1 cellular context compared by ENCODE assay signal in the genomic region with DNA sequence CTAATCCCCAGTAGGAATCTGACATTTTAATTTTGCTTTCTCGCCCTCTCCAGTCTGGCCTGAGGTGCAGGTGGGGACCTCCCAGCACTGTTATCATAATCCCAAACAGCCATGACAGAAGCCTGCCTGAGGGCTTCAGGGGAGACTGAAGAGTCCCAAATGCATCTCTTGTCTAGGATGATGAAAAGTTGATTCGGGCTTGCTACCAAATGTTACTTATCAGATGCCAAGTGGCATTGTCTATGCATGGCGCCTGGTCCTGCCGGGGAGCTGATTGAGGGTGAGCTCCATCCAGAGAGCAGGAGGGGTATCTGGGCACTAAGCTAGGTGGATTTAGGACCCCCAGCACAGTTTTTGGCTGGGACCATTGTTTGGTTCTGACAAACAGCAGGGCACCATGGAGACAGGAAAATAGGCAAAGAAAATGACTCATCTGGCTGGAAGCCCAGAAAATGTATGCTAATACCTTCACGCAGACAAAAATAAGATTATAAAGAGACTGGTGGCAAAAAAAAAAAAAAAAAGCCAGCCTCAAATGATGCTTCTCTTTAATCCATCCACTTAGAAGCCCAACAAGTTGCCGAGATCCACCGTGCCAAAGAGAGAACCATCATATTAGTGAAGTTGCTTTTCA.
TF ChIP-seq lines count a peak whose summit lies in the region.

No MANE protein-coding gene starts in this region.

TF ChIP-seq in HepG2, 621 proteins besides CTCF, POLR2A, EP300 and RAD21 (continued from another document):
- TF ChIP-seq, protein P1, sequence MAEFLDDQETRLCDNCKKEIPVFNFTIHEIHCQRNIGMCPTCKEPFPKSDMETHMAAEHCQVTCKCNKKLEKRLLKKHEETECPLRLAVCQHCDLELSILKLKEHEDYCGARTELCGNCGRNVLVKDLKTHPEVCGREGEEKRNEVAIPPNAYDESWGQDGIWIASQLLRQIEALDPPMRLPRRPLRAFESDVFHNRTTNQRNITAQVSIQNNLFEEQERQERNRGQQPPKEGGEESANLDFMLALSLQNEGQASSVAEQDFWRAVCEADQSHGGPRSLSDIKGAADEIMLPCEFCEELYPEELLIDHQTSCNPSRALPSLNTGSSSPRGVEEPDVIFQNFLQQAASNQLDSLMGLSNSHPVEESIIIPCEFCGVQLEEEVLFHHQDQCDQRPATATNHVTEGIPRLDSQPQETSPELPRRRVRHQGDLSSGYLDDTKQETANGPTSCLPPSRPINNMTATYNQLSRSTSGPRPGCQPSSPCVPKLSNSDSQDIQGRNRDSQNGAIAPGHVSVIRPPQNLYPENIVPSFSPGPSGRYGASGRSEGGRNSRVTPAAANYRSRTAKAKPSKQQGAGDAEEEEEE (CRISPR knock-in tag; IDR thresholded peaks at IDR 0.05; ENCODE audit: borderline replicate concordance) = no peak
- TF ChIP-seq MEIS1 (CRISPR knock-in tag; IDR thresholded peaks at IDR 0.05; ENCODE audit: borderline replicate concordance) = no peak
